ENCODE assay signal across 9 cellular contexts in genomic region chr11:104163100-104164027, GRCh38. TPM values are rescaled to one million over a fixed set of nuclear protein-coding genes. Genes with fewer than 3 reads are reported as not detected.
A peak's percentile ranks its signal among the peaks of the same experiment; 100 is the strongest.
DNase-seq lines count a peak whose midpoint lies in the region; ATAC-seq and TF ChIP-seq lines count a peak whose summit lies in the region.
"Had no signal": no experiment of that assay in that cellular context is flagged by ENCODE, and none has a peak within 500 bp of the region (broad histone marks: within the 10 kb centered on the region; RNA-seq: fewer than 3 reads in every experiment).

No MANE protein-coding gene starts in this region.

- no peak overlapping the region for H3K9ac ChIP-seq in endocrine pancreas (ENCODE audit: control insufficient read depth, insufficient read depth, low read length)

- peak overlapping the region; percentile 56 for H3K4me3 ChIP-seq in endocrine pancreas (ENCODE audit: control insufficient read depth, insufficient read depth, low read length)
- H3K4me3 ChIP-seq in mononuclear cell (ENCODE audit: low read length), result peak overlapping the region; percentile 44

- H3K4me1 ChIP-seq in endocrine pancreas (ENCODE audit: control insufficient read depth, insufficient read depth, low read length) (no peaks in the 10 kb centered on the region), mononuclear cell (ENCODE audit: insufficient read depth, low read length) (peaks cover 19% of the 10 kb centered on the region)

- no peaks in the 10 kb centered on the region for H3K36me3 ChIP-seq in endocrine pancreas (ENCODE audit: control insufficient read depth, insufficient read depth, low read length)

- no peak for TF ChIP-seq CTCF in GM13976 (IDR thresholded peaks at IDR 0.05; ENCODE audit: borderline replicate concordance, control extremely low read depth, extremely low read depth, insufficient read depth, missing control alignments)

- peak; percentile 26 for ATAC-seq in GM19043 (IDR thresholded peaks at IDR 0.05; ENCODE audit: low read depth, unreplicated experiment)
- no peak for ATAC-seq in GM18870 (IDR thresholded peaks at IDR 0.05; ENCODE audit: unreplicated experiment)
- ATAC-seq: HCT116 had no signal

- H3K9me3 ChIP-seq in endocrine pancreas (ENCODE audit: control insufficient read depth, low read length) (no peaks in the 10 kb centered on the region), mononuclear cell (ENCODE audit: low read depth, low read length) (no peaks in the 10 kb centered on the region)

- H3K27me3 ChIP-seq in endocrine pancreas (ENCODE audit: control insufficient read depth, insufficient read depth, low read length), result peaks cover 2% of the 10 kb centered on the region
- peaks cover 14% of the 10 kb centered on the region for H3K27me3 ChIP-seq in mononuclear cell (ENCODE audit: insufficient read depth, low read length)

- in situ Hi-C loops in ACHN (cut with HindIII; ENCODE audit: low pct_ligation_motif_present, low pct_unique_long_range_greater_than_20kb, low sequenced_read_pairs), result no loop called here
- in situ Hi-C loops in GM13976 (cut with MboI; ENCODE audit: low sequenced_read_pairs, unreplicated experiment), result no loop called here

- DNase-seq in ACHN (peak; percentile 32), NOMO-1 treated with dmso at 0.1 percent for 144 hours (lab: John Stamatoyannopoulos, UW; ENCODE audit: unreplicated experiment) (peak; percentile 56), GM13976 (ENCODE audit: low spot score) (no peak), hippocampal formation (lab: John Stamatoyannopoulos, UW) (no peak)

RNA-seq across cellular contexts. Expression of gene PDGFD, which starts 0.6 kb away (rescaled TPM):
- 3.4 TPM for total RNA-seq in mononuclear cell

Comparison
In these comparisons a context has a peak if more than half of its experiments do, and no peak if none do; other contexts are left out.
1. DNase-seq: peak in ACHN (single experiment) and NOMO-1 treated with dmso at 0.1 percent for 144 hours (single experiment); none in GM13976 (single experiment) and hippocampal formation (0 of 2).